ENCODE assay signal across 11 cellular contexts in genomic region chr13:33722216-33722900, GRCh38.
A peak's percentile ranks its signal among the peaks of the same experiment; 100 is the strongest.
DNase-seq lines count a peak whose midpoint lies in the region; ATAC-seq and TF ChIP-seq lines count a peak whose summit lies in the region.
"Had no signal": no experiment of that assay in that cellular context is flagged by ENCODE, and none has a peak within 500 bp of the region (broad histone marks: within the 10 kb centered on the region; RNA-seq: fewer than 3 reads in every experiment).

No MANE protein-coding gene starts in this region.

- H3K27ac ChIP-seq in Panc1 (ENCODE audit: low read length) (peak overlapping the region; percentile 57), transverse colon (peak overlapping the region; percentile 55 to 70 (median 62))

- peaks cover 18% of the 10 kb centered on the region for H3K4me1 Mint-ChIP-seq in activated naive CD8-positive, alpha-beta T cell (ENCODE audit: low read depth)
- peaks cover 15% of the 10 kb centered on the region for H3K4me1 Mint-ChIP-seq in activated naive CD8-positive, alpha-beta T cell treated with anti-CD3 and anti-CD28 coated beads for 36 hours

- in situ Hi-C loops in Panc1 (cut with HindIII; ENCODE audit: low pct_unique_long_range_greater_than_20kb, low sequenced_read_pairs) (no loop called here), transverse colon (cut with MboI; ENCODE audit: low pct_ligation_motif_present in 1 of 4, low pct_unique_long_range_greater_than_20kb in 1 of 4, low sequenced_read_pairs in 3 of 4) (loop anchor here in 3 of 4 donors (5.0 to 25.0 kb wide), 3 partner anchors 175 to 1135 kb away; partner anchors contain the start of gene PDS5B (in 1 of the 3))

- H3K27me3 Mint-ChIP-seq in activated naive CD8-positive, alpha-beta T cell = no peaks in the 10 kb centered on the region
- no peaks in the 10 kb centered on the region for H3K27me3 Mint-ChIP-seq in activated naive CD8-positive, alpha-beta T cell treated with anti-CD3 and anti-CD28 coated beads for 36 hours

- WGBS in transverse colon (ENCODE audit: low coverage in 1 of 2), 2 donors = 39 to 44% methylated on average over 3 of the region's 3 CpGs

- no peaks in the 10 kb centered on the region for H3K9me3 ChIP-seq in Panc1 (ENCODE audit: control insufficient read depth, insufficient read depth, low read depth, low read length)
- H3K9me3 ChIP-seq in transverse colon = no peaks in the 10 kb centered on the region
- H3K9me3 ChIP-seq: Caco-2, MG63 had no signal

- TF ChIP-seq POLR2A in transverse colon (IDR thresholded peaks at IDR 0.05) = no peak

- POLR2A ChIA-PET in Panc1 (lab: Charles Lee) = no interaction called here

- H3K4me1 ChIP-seq in Panc1 (ENCODE audit: control insufficient read depth, insufficient read depth, low read length) = peaks cover 6% of the 10 kb centered on the region; the same call in 1 of the 2 replicates
- peaks cover 0 to 27% (median 8%) of the 10 kb centered on the region in 4 donors for H3K4me1 ChIP-seq in transverse colon

- H3K36me3 ChIP-seq in Panc1 (ENCODE audit: control insufficient read depth, insufficient read depth, low read length) = no peaks in the 10 kb centered on the region
- no peaks in the 10 kb centered on the region for H3K36me3 ChIP-seq in transverse colon
- H3K36me3 ChIP-seq: MG63 had no signal

- ATAC-seq in Panc1 = no peak

- H3K27me3 ChIP-seq in Panc1 (ENCODE audit: control insufficient read depth, insufficient read depth, low read length) (no peaks in the 10 kb centered on the region), transverse colon (no peaks in the 10 kb centered on the region)
- H3K27me3 ChIP-seq: MG63 had no signal

- H3K4me3 ChIP-seq in Panc1 (ENCODE audit: low read depth in 2 of 2, low read length in 2 of 2) = no peak overlapping the region
- H3K4me3 ChIP-seq in transverse colon = no peak overlapping the region
- H3K4me3 ChIP-seq: MG63 had no signal

- no peak overlapping the region for H3K4me3 Mint-ChIP-seq in activated naive CD8-positive, alpha-beta T cell
- no peak overlapping the region for H3K4me3 Mint-ChIP-seq in activated naive CD8-positive, alpha-beta T cell treated with anti-CD3 and anti-CD28 coated beads for 36 hours
- H3K4me3 Mint-ChIP-seq: activated B cell treated with CpG ODN at 0.5 μM for 24 hours had no signal

- H3K27ac Mint-ChIP-seq in activated naive CD8-positive, alpha-beta T cell = peak overlapping the region; percentile 41
- H3K27ac Mint-ChIP-seq in activated naive CD8-positive, alpha-beta T cell treated with anti-CD3 and anti-CD28 coated beads for 36 hours = no peak overlapping the region
- H3K27ac Mint-ChIP-seq: activated B cell treated with CpG ODN at 0.5 μM for 24 hours had no signal

- CTCF ChIA-PET in Panc1 (lab: Charles Lee) = interaction anchor here (2.0 kb wide), 1 partner anchor 116 kb away, joined by 4 read pairs; no protein-coding TSS in a partner anchor

- BruUV-seq in Panc1 (replicated peaks; lab: Mats Ljungman, UMichigan) = no TSS peak

- no peak for TF ChIP-seq EP300 in transverse colon (IDR thresholded peaks at IDR 0.05; ENCODE audit: low read depth)

- intact Hi-C loops in Panc1 (cut with micrococcal nuclease; ENCODE audit: unreplicated experiment) = loop anchor here (5.0 to 10.0 kb wide), 2 partner anchors 118 to 170 kb away; no protein-coding TSS in a partner anchor
- intact Hi-C loops in transverse colon (cut with DNase I; ENCODE audit: low total_unique reads) = loop anchor here (5.0 kb wide), 2 partner anchors 170 to 1135 kb away; partner anchors contain the start of gene PDS5B

- no peaks in the 10 kb centered on the region for H3K36me3 Mint-ChIP-seq in activated naive CD8-positive, alpha-beta T cell
- H3K36me3 Mint-ChIP-seq in activated naive CD8-positive, alpha-beta T cell treated with anti-CD3 and anti-CD28 coated beads for 36 hours = no peaks in the 10 kb centered on the region

- no peak for DNase-seq in activated naive CD8-positive, alpha-beta T cell treated with anti-CD3 and anti-CD28 coated beads for 36 hours
- DNase-seq in Panc1 (ENCODE audit: low read depth, low spot score) (no peak), hepatic stellate cell (ENCODE audit: low spot score) (peak; percentile 9), transverse colon (no peak), Ammon's horn (ENCODE audit: low spot score) (no peak), ureter (ENCODE audit: low spot score) (no peak)
- no peak for DNase-seq in stimulated activated CD4-positive, alpha-beta T cell treated with anti-CD3 and anti-CD28 coated beads, Interleukin-12 subunit alpha, Interleukin-12 subunit beta, amount 100 ng/mL, for 4 hours
- DNase-seq: activated B cell treated with CpG ODN at 0.5 μM for 24 hours, Caco-2, MG63 had no signal

- TF ChIP-seq CTCF in Panc1 (IDR thresholded peaks at IDR 0.05) = no peak
- TF ChIP-seq CTCF in transverse colon (IDR thresholded peaks at IDR 0.05) = no peak

- no peaks in the 10 kb centered on the region for H3K9me3 Mint-ChIP-seq in activated naive CD8-positive, alpha-beta T cell (ENCODE audit: low read depth)
- H3K9me3 Mint-ChIP-seq in activated naive CD8-positive, alpha-beta T cell treated with anti-CD3 and anti-CD28 coated beads for 36 hours = no peaks in the 10 kb centered on the region
- H3K9me3 Mint-ChIP-seq: activated B cell treated with CpG ODN at 0.5 μM for 24 hours had no signal
